ENCODE assay signal across 1 cellular context in the genomic region with DNA sequence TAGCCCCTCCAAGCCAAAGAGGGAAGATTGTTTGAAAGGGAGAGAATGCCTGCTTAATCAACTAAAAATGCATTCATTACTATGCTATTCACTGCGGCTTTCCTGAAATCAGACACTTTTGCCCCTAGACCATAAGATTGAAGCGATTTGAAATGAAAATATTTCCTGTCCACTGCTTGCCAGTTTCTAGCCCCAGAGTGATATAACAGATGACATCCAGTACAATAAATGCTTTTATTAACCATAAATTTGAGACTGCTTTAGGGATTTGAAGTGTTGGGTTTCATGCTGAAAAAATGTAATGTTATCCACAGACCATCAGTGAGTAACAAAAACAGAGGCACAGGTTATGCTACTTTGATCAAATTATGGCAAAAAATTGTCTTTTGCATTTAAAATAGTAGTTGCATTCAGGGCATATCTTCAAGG.
TF ChIP-seq lines count a peak whose summit lies in the region.

No MANE protein-coding gene starts in this region.

TF ChIP-seq in SK-N-SH, 30 proteins besides CTCF, POLR2A, EP300 and RAD21 (continued from another document):
- TF ChIP-seq, protein P1, sequence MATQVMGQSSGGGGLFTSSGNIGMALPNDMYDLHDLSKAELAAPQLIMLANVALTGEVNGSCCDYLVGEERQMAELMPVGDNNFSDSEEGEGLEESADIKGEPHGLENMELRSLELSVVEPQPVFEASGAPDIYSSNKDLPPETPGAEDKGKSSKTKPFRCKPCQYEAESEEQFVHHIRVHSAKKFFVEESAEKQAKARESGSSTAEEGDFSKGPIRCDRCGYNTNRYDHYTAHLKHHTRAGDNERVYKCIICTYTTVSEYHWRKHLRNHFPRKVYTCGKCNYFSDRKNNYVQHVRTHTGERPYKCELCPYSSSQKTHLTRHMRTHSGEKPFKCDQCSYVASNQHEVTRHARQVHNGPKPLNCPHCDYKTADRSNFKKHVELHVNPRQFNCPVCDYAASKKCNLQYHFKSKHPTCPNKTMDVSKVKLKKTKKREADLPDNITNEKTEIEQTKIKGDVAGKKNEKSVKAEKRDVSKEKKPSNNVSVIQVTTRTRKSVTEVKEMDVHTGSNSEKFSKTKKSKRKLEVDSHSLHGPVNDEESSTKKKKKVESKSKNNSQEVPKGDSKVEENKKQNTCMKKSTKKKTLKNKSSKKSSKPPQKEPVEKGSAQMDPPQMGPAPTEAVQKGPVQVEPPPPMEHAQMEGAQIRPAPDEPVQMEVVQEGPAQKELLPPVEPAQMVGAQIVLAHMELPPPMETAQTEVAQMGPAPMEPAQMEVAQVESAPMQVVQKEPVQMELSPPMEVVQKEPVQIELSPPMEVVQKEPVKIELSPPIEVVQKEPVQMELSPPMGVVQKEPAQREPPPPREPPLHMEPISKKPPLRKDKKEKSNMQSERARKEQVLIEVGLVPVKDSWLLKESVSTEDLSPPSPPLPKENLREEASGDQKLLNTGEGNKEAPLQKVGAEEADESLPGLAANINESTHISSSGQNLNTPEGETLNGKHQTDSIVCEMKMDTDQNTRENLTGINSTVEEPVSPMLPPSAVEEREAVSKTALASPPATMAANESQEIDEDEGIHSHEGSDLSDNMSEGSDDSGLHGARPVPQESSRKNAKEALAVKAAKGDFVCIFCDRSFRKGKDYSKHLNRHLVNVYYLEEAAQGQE (IDR thresholded peaks at IDR 0.05; ENCODE audit: low read depth, low read length) = no peak
- peak; percentile 12; the same call in 1 of the 2 replicates for TF ChIP-seq ELF1 (IDR thresholded peaks at IDR 0.05)
- TF ChIP-seq FOSL2 (IDR thresholded peaks at IDR 0.05; ENCODE audit: borderline replicate concordance, low read depth) = peak; percentile 77
- TF ChIP-seq NFIC (IDR thresholded peaks at IDR 0.05; ENCODE audit: borderline replicate concordance) = peak; percentile 97
- TF ChIP-seq RXRA (IDR thresholded peaks at IDR 0.05; ENCODE audit: borderline replicate concordance, low read depth) = peak; percentile 94
- peak; percentile 88 for TF ChIP-seq FOXM1 (IDR thresholded peaks at IDR 0.05; ENCODE audit: low read depth)
- peak; percentile 12 for TF ChIP-seq CHD2 (IDR thresholded peaks at IDR 0.05; ENCODE audit: low read length, partially characterized antibody)
- TF ChIP-seq SMC3 (IDR thresholded peaks at IDR 0.05; ENCODE audit: low read depth, low read length) = no peak
